In genomic region chr1:77832889-77833288, GRCh38 we compare ENCODE assay signal across 9 cellular contexts. TPM values are rescaled to one million over a fixed set of nuclear protein-coding genes. Genes with fewer than 3 reads are reported as not detected.
DNase-seq lines count a peak whose midpoint lies in the region; TF ChIP-seq lines count a peak whose summit lies in the region.
"Had no signal": no experiment of that assay in that cellular context is flagged by ENCODE, and none has a peak within 500 bp of the region (broad histone marks: within the 10 kb centered on the region; RNA-seq: fewer than 3 reads in every experiment).

No MANE protein-coding gene starts in this region.

- H3K27me3 Mint-ChIP-seq in Calu3 (ENCODE audit: unreplicated experiment) = no peaks in the 10 kb centered on the region

- DNase-seq in HFF-Myc (ENCODE audit: extremely low read depth, low read depth) = peak; percentile 64
- peak; percentile 95 for DNase-seq in astrocyte of the spinal cord (ENCODE audit: low read depth, low spot score)
- peak; percentile 26 for DNase-seq in hepatocyte (ENCODE audit: low spot score)
- no peak for DNase-seq in stomach
- no peak for DNase-seq in stimulated activated CD4-positive, alpha-beta T cell treated with anti-CD3 and anti-CD28 coated beads, Interleukin-15, amount 100 ng/mL, for 24 hours
- no peak for DNase-seq in NCI-H2081 treated with DMSO at 0.1 percent for 48 hours (lab: John Stamatoyannopoulos, UW)
- DNase-seq in activated CD4-positive, alpha-beta T cell treated with anti-CD3 and anti-CD28 coated beads for 48 hours = no peak
- no peak for DNase-seq in Calu3
- DNase-seq: activated CD4-positive, CD25-positive, alpha-beta regulatory T cell had no signal

- no peaks in the 10 kb centered on the region for H3K9me3 Mint-ChIP-seq in Calu3 (ENCODE audit: low read depth, unreplicated experiment)

- H3K27ac ChIP-seq in hepatocyte = peak overlapping the region; percentile 61
- peak overlapping the region in 4 of 5 donors; percentile 65 to 85 (median 78) for H3K27ac ChIP-seq in stomach

- no peaks in the 10 kb centered on the region for H3K9me2 ChIP-seq in hepatocyte (replicated peaks; ENCODE audit: insufficient read depth)

- intact Hi-C loops in stomach (cut with DNase I; ENCODE audit: low total_unique reads) = no loop called here
- intact Hi-C loops in Calu3 (cut with micrococcal nuclease; ENCODE audit: unreplicated experiment) = no loop called here

- H3K4me2 ChIP-seq in hepatocyte = no peak overlapping the region

- no TSS peak for BruUV-seq in Calu3 (replicated peaks; lab: Mats Ljungman, UMichigan)

- H3K4me3 ChIP-seq in HFF-Myc (replicated peaks; ENCODE audit: low read depth, low read length) (no peak overlapping the region), astrocyte of the spinal cord (ENCODE audit: low read depth, low read length) (no peak overlapping the region), hepatocyte (no peak overlapping the region), stomach (no peak overlapping the region)

- TF ChIP-seq CTCF in HFF-Myc (IDR thresholded peaks at IDR 0.05; ENCODE audit: low read depth, low read length, missing control alignments) = no peak
- TF ChIP-seq CTCF in astrocyte of the spinal cord (IDR thresholded peaks at IDR 0.05; ENCODE audit: low read depth, low read length) = no peak
- TF ChIP-seq CTCF in hepatocyte (IDR thresholded peaks at IDR 0.05; ENCODE audit: poor library complexity) = no peak
- no peak for TF ChIP-seq CTCF in stomach (IDR thresholded peaks at IDR 0.05)
- TF ChIP-seq CTCF in Calu3 (IDR thresholded peaks at IDR 0.05; ENCODE audit: unreplicated experiment) = no peak

- H3K4me3 Mint-ChIP-seq in Calu3 (ENCODE audit: low read depth, unreplicated experiment) = no peak overlapping the region

- CTCF ChIA-PET in Calu3 (lab: Charles Lee) = no interaction called here

- no peaks in the 10 kb centered on the region for H4K20me1 ChIP-seq in hepatocyte (ENCODE audit: insufficient read depth, poor library complexity, severe bottlenecking)

- H3K4me1 ChIP-seq in hepatocyte (ENCODE audit: insufficient read depth) = peaks cover 18% of the 10 kb centered on the region
- H3K4me1 ChIP-seq in stomach = peaks cover 4 to 71% (median 29%) of the 10 kb centered on the region in 4 donors

- no peaks in the 10 kb centered on the region for H3K9me3 ChIP-seq in hepatocyte (ENCODE audit: low read depth)
- H3K9me3 ChIP-seq in stomach = no peaks in the 10 kb centered on the region

- H3K36me3 Mint-ChIP-seq in Calu3 (ENCODE audit: insufficient read depth, unreplicated experiment) = peaks cover 6% of the 10 kb centered on the region

- H3K27ac Mint-ChIP-seq in Calu3 (ENCODE audit: unreplicated experiment) = no peak overlapping the region

- no peak overlapping the region for H2AFZ ChIP-seq in hepatocyte

- no peaks in the 10 kb centered on the region for H3K79me2 ChIP-seq in hepatocyte

- no peak for TF ChIP-seq EP300 in stomach (IDR thresholded peaks at IDR 0.05)

- in situ Hi-C loops in astrocyte of the spinal cord (cut with HindIII; ENCODE audit: low sequenced_read_pairs) = no loop called here

- no peaks in the 10 kb centered on the region for H3K36me3 ChIP-seq in hepatocyte (replicated peaks; ENCODE audit: insufficient read depth, low read depth)
- peaks cover 0 to 4% (median 2%) of the 10 kb centered on the region in 4 donors for H3K36me3 ChIP-seq in stomach

- no peak for TF ChIP-seq POLR2A in stomach (IDR thresholded peaks at IDR 0.05)

- H3K27me3 ChIP-seq in hepatocyte = no peaks in the 10 kb centered on the region
- no peaks in the 10 kb centered on the region for H3K27me3 ChIP-seq in stomach

- no peaks in the 10 kb centered on the region for H3K4me1 Mint-ChIP-seq in Calu3 (ENCODE audit: low read depth, unreplicated experiment)

RNA-seq across cellular contexts. Expression of gene MIGA1, which starts 53.4 kb away (rescaled TPM):
- total RNA-seq in hepatocyte = 17.9 and 18.1 TPM in 2 replicates
- 8.8 and 8.9 TPM in 2 replicates for polyA plus RNA-seq in hepatocyte
- total RNA-seq in stomach = 10 to 100 TPM in 3 of 5 donors, 1 to 10 TPM in 2; 6.4 to 40.6 (median 23.9) TPM
- 1 to 10 TPM; 1.6 to 3.1 (median 2.2) TPM for polyA plus RNA-seq in stomach
- total RNA-seq in Calu3 (2022) = 18.8 and 19.1 TPM in 2 replicates

RNA-seq across cellular contexts. Expression of gene NEXN, which starts 55.5 kb away (rescaled TPM):
- total RNA-seq in hepatocyte (5.1 and 5.3 TPM in 2 replicates), stomach (10 to 100 TPM; 26.6 to 64.3 (median 45.9) TPM), Calu3 (2022) (1.9 and 2.0 TPM in 2 replicates)
- polyA plus RNA-seq in hepatocyte (11.5 and 12.2 TPM in 2 replicates), stomach (10 to 100 TPM; 12.7 to 18.7 (median 15.5) TPM)

Comparison
In these comparisons a context has a peak if more than half of its experiments do, and no peak if none do; other contexts are left out.
1. DNase-seq: peak in HFF-Myc (single experiment), astrocyte of the spinal cord (single experiment) and hepatocyte (single experiment); none in stomach (single experiment), stimulated activated CD4-positive, alpha-beta T cell treated with anti-CD3 and anti-CD28 coated beads, Interleukin-15, amount 100 ng/mL, for 24 hours (single experiment), NCI-H2081 treated with DMSO at 0.1 percent for 48 hours (single experiment), activated CD4-positive, alpha-beta T cell treated with anti-CD3 and anti-CD28 coated beads for 48 hours (single experiment) and Calu3 (single experiment).